Comparison of ENCODE assay signal across 8 cellular contexts in the genomic region with DNA sequence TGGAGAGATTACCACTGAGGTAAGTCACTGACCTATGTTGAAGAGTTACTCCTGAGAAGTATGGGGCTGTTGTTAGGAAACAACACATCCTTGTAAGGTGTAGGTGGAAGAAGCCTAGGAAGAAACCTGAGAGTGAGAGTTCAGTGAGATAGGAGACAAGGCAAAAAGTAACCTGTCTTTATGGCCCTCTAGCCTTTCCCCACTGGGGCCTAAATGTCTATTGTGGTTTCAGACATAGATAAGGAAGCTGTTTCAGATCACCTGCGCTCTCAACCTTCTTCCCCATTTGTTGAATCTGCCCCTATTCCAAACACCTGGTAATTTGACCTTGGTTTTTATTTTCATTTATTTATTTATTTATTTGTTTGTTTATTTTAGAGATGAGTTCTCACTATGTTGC.
"Had no signal": no experiment of that assay in that cellular context is flagged by ENCODE, and none has a peak within 500 bp of the region (broad histone marks: within the 10 kb centered on the region; RNA-seq: fewer than 3 reads in every experiment).

No MANE protein-coding gene starts in this region.

- DNase-seq: GDM1, GF-D8 had no signal

- FAIRE-seq: G401.6, GM12878, GM12891, GM12892, GM18507, GM19239 had no signal

- H3K4me3 ChIP-seq: GM12878 had no signal

- ATAC-seq: GM12878 had no signal
